10 cellular contexts compared by ENCODE assay signal in the genomic region with DNA sequence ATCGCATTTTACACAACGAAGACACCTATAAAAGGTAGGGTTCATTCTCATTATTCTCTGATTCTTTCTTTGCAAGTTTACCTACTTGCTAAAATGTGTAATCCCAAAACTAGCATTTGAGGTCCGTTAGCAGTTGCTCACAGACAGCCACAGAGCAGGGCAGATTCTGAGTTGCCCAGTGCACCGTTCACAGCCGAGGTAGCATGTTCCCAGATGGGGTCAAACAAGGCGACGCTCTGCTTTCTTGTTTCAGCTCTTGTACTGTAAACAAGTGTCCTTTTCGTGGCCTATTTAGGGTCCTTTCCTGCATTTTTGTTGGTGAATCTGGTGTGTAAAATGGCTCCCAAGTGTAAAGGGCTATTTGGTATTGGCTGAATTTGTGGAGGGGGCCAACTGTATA. TPM values are rescaled to one million over a fixed set of nuclear protein-coding genes. Genes with fewer than 3 reads are reported as not detected.
DNase-seq lines count a peak whose midpoint lies in the region; ATAC-seq and TF ChIP-seq lines count a peak whose summit lies in the region.
"Had no signal": no experiment of that assay in that cellular context is flagged by ENCODE, and none has a peak within 500 bp of the region (broad histone marks: within the 10 kb centered on the region; RNA-seq: fewer than 3 reads in every experiment).

No MANE protein-coding gene starts in this region.

- ATAC-seq in activated naive CD8-positive, alpha-beta T cell treated with anti-CD3 and anti-CD28 coated beads, Interleukin-2, amount 50 U/mL, for 24 hours: no peak
- no peak for ATAC-seq in psoas muscle
- no peak for ATAC-seq in HG03442 (IDR thresholded peaks at IDR 0.05; ENCODE audit: unreplicated experiment)

- H3K27me3 ChIP-seq in psoas muscle (ENCODE audit: insufficient read depth in 3 of 3, low read length in 2 of 3): no peaks in the 10 kb centered on the region
- H3K27me3 ChIP-seq: brain microvascular endothelial cell had no signal

- H3K9me3 Mint-ChIP-seq in activated naive CD8-positive, alpha-beta T cell treated with anti-CD3 and anti-CD28 coated beads, Interleukin-2, amount 50 U/mL, for 24 hours: peaks cover 8% of the 10 kb centered on the region

- DNase-seq in NAMALWA (ENCODE audit: low spot score) (peak; percentile 18), psoas muscle (no peak), EL (no peak), OCI-M2 (lab: John Stamatoyannopoulos, UW; ENCODE audit: unreplicated experiment) (no peak)
- DNase-seq in activated naive CD8-positive, alpha-beta T cell treated with anti-CD3 and anti-CD28 coated beads, Interleukin-2, amount 50 U/mL, for 24 hours: peak; percentile 27
- DNase-seq: brain microvascular endothelial cell, NCI-H510A had no signal

- H3K4me1 ChIP-seq in psoas muscle: peaks cover 70% of the 10 kb centered on the region

- H3K36me3 Mint-ChIP-seq in activated naive CD8-positive, alpha-beta T cell treated with anti-CD3 and anti-CD28 coated beads, Interleukin-2, amount 50 U/mL, for 24 hours (ENCODE audit: low read depth): peaks cover 36% of the 10 kb centered on the region

- H3K27me3 Mint-ChIP-seq in activated naive CD8-positive, alpha-beta T cell treated with anti-CD3 and anti-CD28 coated beads, Interleukin-2, amount 50 U/mL, for 24 hours: no peaks in the 10 kb centered on the region

- H3K4me1 Mint-ChIP-seq in activated naive CD8-positive, alpha-beta T cell treated with anti-CD3 and anti-CD28 coated beads, Interleukin-2, amount 50 U/mL, for 24 hours: peaks cover 73% of the 10 kb centered on the region

- TF ChIP-seq CTCF in psoas muscle (IDR thresholded peaks at IDR 0.05): no peak

- peak overlapping the region; percentile 98 for H3K27ac ChIP-seq in psoas muscle
- H3K27ac ChIP-seq: brain microvascular endothelial cell had no signal

- H3K4me3 Mint-ChIP-seq in activated naive CD8-positive, alpha-beta T cell treated with anti-CD3 and anti-CD28 coated beads, Interleukin-2, amount 50 U/mL, for 24 hours: peak overlapping the region; percentile 85

- peak overlapping the region; percentile 56 for H3K27ac Mint-ChIP-seq in activated naive CD8-positive, alpha-beta T cell treated with anti-CD3 and anti-CD28 coated beads, Interleukin-2, amount 50 U/mL, for 24 hours

- H3K36me3 ChIP-seq in psoas muscle (ENCODE audit: insufficient read depth in 1 of 2, low read depth in 1 of 2): no peaks in the 10 kb centered on the region
- H3K36me3 ChIP-seq: brain microvascular endothelial cell had no signal

- H3K4me3 ChIP-seq in GM08714 (ENCODE audit: low read length): peak overlapping the region; percentile 87; the same call in 1 of the 2 replicates
- peak overlapping the region; percentile 96 for H3K4me3 ChIP-seq in psoas muscle

- no peaks in the 10 kb centered on the region for H3K9me3 ChIP-seq in psoas muscle

- intact Hi-C loops in psoas muscle (cut with DNase I): no loop called here

- 36 to 60% (median 49%) methylated on average over 8 of the region's 8 CpGs for WGBS in psoas muscle, 3 donors

RNA-seq across cellular contexts. Expression of gene PPP1R2, which starts 3.1 kb away (rescaled TPM):
- 100 to 1,000 TPM in 1 of 4 donors, 10 to 100 TPM in 3; 52.3 to 152 (median 91.5) TPM for total RNA-seq in psoas muscle
- 10 to 100 TPM; 45.0 to 81.9 (median 70.6) TPM for polyA plus RNA-seq in psoas muscle

RNA-seq across cellular contexts. Expression of gene APOD, which starts 43.7 kb away (rescaled TPM):
- 100 to 1,000 TPM; 265 to 468 (median 389) TPM for total RNA-seq in psoas muscle
- polyA plus RNA-seq in psoas muscle: 100 to 1,000 TPM; 304 to 629 (median 370) TPM
- total RNA-seq: epithelial cell of proximal tubule had no signal

Comparison
In these comparisons a context has a peak if more than half of its experiments do, and no peak if none do; other contexts are left out.
1. DNase-seq: peak in NAMALWA (single experiment) and activated naive CD8-positive, alpha-beta T cell treated with anti-CD3 and anti-CD28 coated beads, Interleukin-2, amount 50 U/mL, for 24 hours (single experiment); none in psoas muscle (0 of 2), EL (single experiment) and OCI-M2 (single experiment).